In the genomic region with DNA sequence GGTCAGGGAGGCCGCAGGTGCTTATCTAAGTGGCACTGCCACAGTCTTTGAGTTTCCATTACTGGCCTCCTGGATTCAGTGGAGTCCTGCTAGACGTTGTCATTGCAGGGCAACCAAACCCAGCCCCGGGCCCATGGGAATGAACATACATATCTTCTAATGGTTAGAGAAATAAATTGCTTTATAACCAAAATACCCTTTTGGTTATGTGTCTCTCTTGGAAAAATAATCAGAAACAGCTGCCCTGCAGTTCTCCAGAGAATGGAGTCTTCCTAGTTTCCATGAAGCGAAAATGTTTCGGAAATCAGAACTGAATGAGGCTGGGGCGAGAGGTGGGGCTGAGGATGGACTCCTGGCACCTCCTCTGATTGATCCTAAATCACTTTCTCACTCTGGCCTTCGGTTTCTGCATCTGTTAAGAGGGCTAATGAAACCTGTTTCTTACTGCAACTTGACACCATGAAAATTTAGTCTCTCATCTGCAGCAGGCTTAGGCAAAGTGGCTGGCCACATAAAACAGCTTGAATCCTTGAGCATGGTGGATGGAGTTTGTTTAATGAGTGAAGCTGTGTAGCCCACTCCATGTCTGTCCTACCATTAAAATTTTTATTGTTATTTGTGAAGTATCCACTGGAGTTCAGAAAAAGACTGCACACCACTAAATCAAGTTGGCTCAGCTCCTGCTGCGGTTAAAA, we compare ENCODE assay signal across 1 cellular context.
TF ChIP-seq lines count a peak whose summit lies in the region.

No MANE protein-coding gene starts in this region.

TF ChIP-seq in IMR-90, 13 proteins besides CTCF, POLR2A, EP300 and RAD21 (continued from another document):
- TF ChIP-seq MAFK (IDR thresholded peaks at IDR 0.05; ENCODE audit: low read depth, low read length) (no peak), FOS (IDR thresholded peaks at IDR 0.05; ENCODE audit: low read depth, low read length) (no peak), RFX5 (IDR thresholded peaks at IDR 0.05; ENCODE audit: low read depth, low read length) (no peak), MXI1 (IDR thresholded peaks at IDR 0.05; ENCODE audit: borderline replicate concordance, low read depth, low read length) (no peak)
